1 cellular context compared by ENCODE assay signal in the genomic region with DNA sequence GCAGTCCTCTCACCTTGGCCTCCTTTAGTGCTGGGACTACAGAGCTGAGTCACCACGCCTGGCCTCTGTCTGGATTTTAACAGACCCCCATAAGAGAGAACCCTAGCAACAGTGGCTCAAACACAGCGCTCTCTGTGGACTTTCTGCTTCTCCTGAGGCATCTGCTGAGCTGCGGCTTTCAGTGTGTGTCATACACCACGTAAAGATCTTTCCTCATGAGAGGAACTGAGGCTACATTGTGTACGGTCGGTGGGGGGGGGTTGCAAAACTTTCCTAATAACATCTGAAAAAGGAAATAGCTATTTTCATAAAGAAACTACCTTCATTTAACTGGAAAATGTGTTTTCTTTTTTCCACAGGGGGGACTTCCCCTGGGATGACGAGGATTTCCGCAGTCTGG.
TF ChIP-seq lines count a peak whose summit lies in the region.

No MANE protein-coding gene starts in this region.

TF ChIP-seq in GM12878, 131 proteins besides CTCF, POLR2A, EP300 and RAD21:
- no peak for TF ChIP-seq SUZ12 (IDR thresholded peaks at IDR 0.05; ENCODE audit: unreplicated experiment)
- peak; percentile 75 for TF ChIP-seq IKZF1 (conservative IDR thresholded peaks at IDR 0.05)
- TF ChIP-seq, protein P1, sequence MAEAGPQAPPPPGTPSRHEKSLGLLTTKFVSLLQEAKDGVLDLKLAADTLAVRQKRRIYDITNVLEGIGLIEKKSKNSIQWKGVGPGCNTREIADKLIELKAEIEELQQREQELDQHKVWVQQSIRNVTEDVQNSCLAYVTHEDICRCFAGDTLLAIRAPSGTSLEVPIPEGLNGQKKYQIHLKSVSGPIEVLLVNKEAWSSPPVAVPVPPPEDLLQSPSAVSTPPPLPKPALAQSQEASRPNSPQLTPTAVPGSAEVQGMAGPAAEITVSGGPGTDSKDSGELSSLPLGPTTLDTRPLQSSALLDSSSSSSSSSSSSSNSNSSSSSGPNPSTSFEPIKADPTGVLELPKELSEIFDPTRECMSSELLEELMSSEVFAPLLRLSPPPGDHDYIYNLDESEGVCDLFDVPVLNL (IDR thresholded peaks at IDR 0.05; ENCODE audit: low read depth, low read length) = no peak
- no peak for TF ChIP-seq CREM (IDR thresholded peaks at IDR 0.05; ENCODE audit: low read depth)
- no peak for TF ChIP-seq MXI1 (IDR thresholded peaks at IDR 0.05; ENCODE audit: low read depth, low read length)
- no peak for TF ChIP-seq JUNB (IDR thresholded peaks at IDR 0.05)
- no peak for TF ChIP-seq GABPA (IDR thresholded peaks at IDR 0.05; ENCODE audit: low read depth)
- no peak for TF ChIP-seq HDAC2 (IDR thresholded peaks at IDR 0.05)
- no peak for TF ChIP-seq RCOR1 (conservative IDR thresholded peaks at IDR 0.05; ENCODE audit: low read depth, low read length)
- TF ChIP-seq CHD2 (IDR thresholded peaks at IDR 0.05; ENCODE audit: borderline replicate concordance, low read depth, low read length) = no peak
- TF ChIP-seq, protein P2, sequence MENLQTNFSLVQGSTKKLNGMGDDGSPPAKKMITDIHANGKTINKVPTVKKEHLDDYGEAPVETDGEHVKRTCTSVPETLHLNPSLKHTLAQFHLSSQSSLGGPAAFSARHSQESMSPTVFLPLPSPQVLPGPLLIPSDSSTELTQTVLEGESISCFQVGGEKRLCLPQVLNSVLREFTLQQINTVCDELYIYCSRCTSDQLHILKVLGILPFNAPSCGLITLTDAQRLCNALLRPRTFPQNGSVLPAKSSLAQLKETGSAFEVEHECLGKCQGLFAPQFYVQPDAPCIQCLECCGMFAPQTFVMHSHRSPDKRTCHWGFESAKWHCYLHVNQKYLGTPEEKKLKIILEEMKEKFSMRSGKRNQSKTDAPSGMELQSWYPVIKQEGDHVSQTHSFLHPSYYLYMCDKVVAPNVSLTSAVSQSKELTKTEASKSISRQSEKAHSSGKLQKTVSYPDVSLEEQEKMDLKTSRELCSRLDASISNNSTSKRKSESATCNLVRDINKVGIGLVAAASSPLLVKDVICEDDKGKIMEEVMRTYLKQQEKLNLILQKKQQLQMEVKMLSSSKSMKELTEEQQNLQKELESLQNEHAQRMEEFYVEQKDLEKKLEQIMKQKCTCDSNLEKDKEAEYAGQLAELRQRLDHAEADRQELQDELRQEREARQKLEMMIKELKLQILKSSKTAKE (IDR thresholded peaks at IDR 0.05; ENCODE audit: low read depth, poor library complexity, severe bottlenecking) = peak; percentile 66
- no peak for TF ChIP-seq PML (IDR thresholded peaks at IDR 0.05; ENCODE audit: low read length)
- peak; percentile 92 to 94 for TF ChIP-seq IKZF2 (IDR thresholded peaks at IDR 0.05)
- TF ChIP-seq ATF7 (IDR thresholded peaks at IDR 0.05; ENCODE audit: low read depth) = peak; percentile 67
- TF ChIP-seq STAT1 (conservative IDR thresholded peaks at IDR 0.05) = no peak
- TF ChIP-seq, protein P3, sequence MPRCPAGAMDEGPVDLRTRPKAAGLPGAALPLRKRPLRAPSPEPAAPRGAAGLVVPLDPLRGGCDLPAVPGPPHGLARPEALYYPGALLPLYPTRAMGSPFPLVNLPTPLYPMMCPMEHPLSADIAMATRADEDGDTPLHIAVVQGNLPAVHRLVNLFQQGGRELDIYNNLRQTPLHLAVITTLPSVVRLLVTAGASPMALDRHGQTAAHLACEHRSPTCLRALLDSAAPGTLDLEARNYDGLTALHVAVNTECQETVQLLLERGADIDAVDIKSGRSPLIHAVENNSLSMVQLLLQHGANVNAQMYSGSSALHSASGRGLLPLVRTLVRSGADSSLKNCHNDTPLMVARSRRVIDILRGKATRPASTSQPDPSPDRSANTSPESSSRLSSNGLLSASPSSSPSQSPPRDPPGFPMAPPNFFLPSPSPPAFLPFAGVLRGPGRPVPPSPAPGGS (IDR thresholded peaks at IDR 0.05; ENCODE audit: borderline replicate concordance, insufficient read depth, low read depth, low read length, poor library complexity, severe bottlenecking) = no peak
- TF ChIP-seq HDAC6 (IDR thresholded peaks at IDR 0.05; ENCODE audit: unreplicated experiment) = no peak
- no peak for TF ChIP-seq USF1 (IDR thresholded peaks at IDR 0.05; ENCODE audit: borderline replicate concordance, extremely low read length, insufficient read depth, low read depth, low read length)
- TF ChIP-seq, protein P4, sequence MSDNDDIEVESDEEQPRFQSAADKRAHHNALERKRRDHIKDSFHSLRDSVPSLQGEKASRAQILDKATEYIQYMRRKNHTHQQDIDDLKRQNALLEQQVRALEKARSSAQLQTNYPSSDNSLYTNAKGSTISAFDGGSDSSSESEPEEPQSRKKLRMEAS (IDR thresholded peaks at IDR 0.05; ENCODE audit: low read depth, low read length) = no peak
- no peak for TF ChIP-seq ZNF24 (IDR thresholded peaks at IDR 0.05)
- no peak for TF ChIP-seq ATF3 (IDR thresholded peaks at IDR 0.05; ENCODE audit: borderline replicate concordance, extremely low read depth, low read depth, low read length)
- no peak for TF ChIP-seq MTA3 (IDR thresholded peaks at IDR 0.05; ENCODE audit: borderline replicate concordance, low read length)
- TF ChIP-seq WRNIP1 (IDR thresholded peaks at IDR 0.05; ENCODE audit: borderline replicate concordance, low read depth, low read length) = no peak
- no peak for TF ChIP-seq SMARCA5 (IDR thresholded peaks at IDR 0.05)
- no peak for TF ChIP-seq USF2 (IDR thresholded peaks at IDR 0.05; ENCODE audit: borderline replicate concordance, low read depth, low read length)
- no peak for TF ChIP-seq ZNF207 (IDR thresholded peaks at IDR 0.05; ENCODE audit: borderline replicate concordance)
- TF ChIP-seq MEF2B (IDR thresholded peaks at IDR 0.05; ENCODE audit: partially characterized antibody, poor library complexity, severe bottlenecking) = peak; percentile 40
- no peak for TF ChIP-seq MYC (IDR thresholded peaks at IDR 0.05; ENCODE audit: insufficient read depth, insufficient read length, insufficient replicate concordance, low read length, severe bottlenecking)
- no peak for TF ChIP-seq KAT2A (conservative IDR thresholded peaks at IDR 0.05; ENCODE audit: control insufficient read depth, low read depth, low read length)
- no peak for TF ChIP-seq DPF2 (IDR thresholded peaks at IDR 0.05)
- no peak for TF ChIP-seq BCL11A (IDR thresholded peaks at IDR 0.05; ENCODE audit: low read depth, low read length)
- TF ChIP-seq E2F8 (IDR thresholded peaks at IDR 0.05; ENCODE audit: low read depth, partially characterized antibody) = no peak
- peak; percentile 73 for TF ChIP-seq MTA2 (IDR thresholded peaks at IDR 0.05; ENCODE audit: low read depth)
- TF ChIP-seq SPI1 (IDR thresholded peaks at IDR 0.05; ENCODE audit: borderline replicate concordance, insufficient read depth, low read depth, low read length) = peak; percentile 19; the same call in 1 of the 2 replicates
- no peak for TF ChIP-seq ZNF622 (IDR thresholded peaks at IDR 0.05)
- no peak for TF ChIP-seq REST (IDR thresholded peaks at IDR 0.05; ENCODE audit: low read depth, low read length)
- TF ChIP-seq SREBF1 (IDR thresholded peaks at IDR 0.05; ENCODE audit: low read length) = no peak
- no peak for TF ChIP-seq BRCA1 (IDR thresholded peaks at IDR 0.05; ENCODE audit: low read depth, low read length)
- TF ChIP-seq CHD1 (IDR thresholded peaks at IDR 0.05; ENCODE audit: low read depth, low read length) = no peak
- no peak for TF ChIP-seq CEBPB (IDR thresholded peaks at IDR 0.05; ENCODE audit: borderline replicate concordance in 1 of 2, low read depth in 2 of 2, low read length in 2 of 2)
- TF ChIP-seq SIX5 (IDR thresholded peaks at IDR 0.05; ENCODE audit: low read depth, low read length, severe bottlenecking) = no peak
- TF ChIP-seq BHLHE40 (IDR thresholded peaks at IDR 0.05; ENCODE audit: borderline replicate concordance in 1 of 2, low read depth in 2 of 2, low read length in 1 of 2) = peak in 1 of 2 experiments; percentile 46; a peak in 1 of 4 replicates
- no peak for TF ChIP-seq ASH2L (IDR thresholded peaks at IDR 0.05; ENCODE audit: borderline replicate concordance, low read depth)
- TF ChIP-seq RELB (IDR thresholded peaks at IDR 0.05; ENCODE audit: low read depth) = peak; percentile 79
